In genomic region chr7:112665709-112666108, GRCh38 we compare ENCODE assay signal across 10 cellular contexts.
DNase-seq lines count a peak whose midpoint lies in the region; ATAC-seq and TF ChIP-seq lines count a peak whose summit lies in the region.
"Had no signal": no experiment of that assay in that cellular context is flagged by ENCODE, and none has a peak within 500 bp of the region (broad histone marks: within the 10 kb centered on the region; RNA-seq: fewer than 3 reads in every experiment).

No MANE protein-coding gene starts in this region.

- H3K9ac ChIP-seq in PC-3 (ENCODE audit: low read length), result no peak overlapping the region

- H3K9me3 Mint-ChIP-seq in nephron progenitor cell, result peaks cover 13% of the 10 kb centered on the region

- no peak overlapping the region for H3K4me2 ChIP-seq in PC-3 (ENCODE audit: low read length)

- no peaks in the 10 kb centered on the region for H3K4me1 ChIP-seq in PC-3 (ENCODE audit: insufficient read depth, low read length)

- BruUV-seq in PC-3 (replicated peaks; lab: Mats Ljungman, UMichigan), result no TSS peak

- intact Hi-C loops in PC-3 (cut with micrococcal nuclease), result loop anchor here (10.0 kb wide), 1 partner anchor 229 kb away; no protein-coding TSS in a partner anchor

- no peaks in the 10 kb centered on the region for H3K79me2 ChIP-seq in PC-3 (ENCODE audit: low read length)

- no peaks in the 10 kb centered on the region for H3K36me3 ChIP-seq in PC-3 (ENCODE audit: low read depth, low read length)

- no peak for TF ChIP-seq CTCF in PC-3 (conservative IDR thresholded peaks at IDR 0.05; ENCODE audit: low read depth, low read length)
- TF ChIP-seq CTCF in epithelial cell of proximal tubule (conservative IDR thresholded peaks at IDR 0.05; ENCODE audit: low read depth, low read length), result peak; percentile 57
- no peak for TF ChIP-seq CTCF in nephron progenitor cell (IDR thresholded peaks at IDR 0.05)

- peak; percentile 34 for DNase-seq in ELF-1 (ENCODE audit: low read depth, low spot score)
- DNase-seq in PC-3, result no peak
- DNase-seq in epithelial cell of proximal tubule (ENCODE audit: low read depth), result no peak
- no peak for DNase-seq in nephron progenitor cell
- no peak for DNase-seq in 8988T
- DNase-seq: amygdala, Karpas-422 had no signal

- no peaks in the 10 kb centered on the region for H3K9me2 ChIP-seq in PC-3 (replicated peaks; ENCODE audit: low read length)

- POLR2A ChIA-PET in PC-3 (lab: Charles Lee; ENCODE audit: unreplicated experiment), result no interaction called here

- H2AFZ ChIP-seq in PC-3 (ENCODE audit: low read length), result no peak overlapping the region

- H3K27ac Mint-ChIP-seq in nephron progenitor cell, result peak overlapping the region; percentile 25

- H3F3A ChIP-seq in PC-3 (ENCODE audit: low read length, unreplicated experiment), result no peaks in the 10 kb centered on the region

- ATAC-seq in PC-3, result peak; percentile 50; the same call in 1 of the 2 replicates
- no peak for ATAC-seq in HG03439 (IDR thresholded peaks at IDR 0.05; ENCODE audit: unreplicated experiment)
- no peak for ATAC-seq in GM21723 (IDR thresholded peaks at IDR 0.05; ENCODE audit: unreplicated experiment)
- no peak for ATAC-seq in HG02763 (IDR thresholded peaks at IDR 0.05; ENCODE audit: unreplicated experiment)

- 0 out of 2 replicates have a peak, but pooled peaks cover 7% of the 10 kb centered on the region for H3K27me3 ChIP-seq in PC-3 (ENCODE audit: low read length)

- CTCF ChIA-PET in PC-3 (lab: Charles Lee), result no interaction called here

- no peak overlapping the region for H3K4me3 Mint-ChIP-seq in nephron progenitor cell

- no peaks in the 10 kb centered on the region for H3K9me3 ChIP-seq in PC-3 (ENCODE audit: low read length)

- no peak overlapping the region for H3K4me3 ChIP-seq in PC-3 (ENCODE audit: low read length)
- H3K4me3 ChIP-seq in epithelial cell of proximal tubule (ENCODE audit: low read depth, low read length), result no peak overlapping the region

- no peaks in the 10 kb centered on the region for H3K4me1 Mint-ChIP-seq in nephron progenitor cell

- H3K27ac ChIP-seq in PC-3 (ENCODE audit: low read length), result no peak overlapping the region

- no peaks in the 10 kb centered on the region for H3K36me3 Mint-ChIP-seq in nephron progenitor cell (ENCODE audit: low read depth)

- no peaks in the 10 kb centered on the region for H3K27me3 Mint-ChIP-seq in nephron progenitor cell (ENCODE audit: low read depth, poor library complexity)

- no peaks in the 10 kb centered on the region for H4K20me1 ChIP-seq in PC-3 (ENCODE audit: low read length)
